Comparison of ENCODE assay signal across 10 cellular contexts in genomic region chr18:31100598-31101147, GRCh38. TPM values are rescaled to one million over a fixed set of nuclear protein-coding genes. Genes with fewer than 3 reads are reported as not detected.
A peak's percentile ranks its signal among the peaks of the same experiment; 100 is the strongest.
DNase-seq lines count a peak whose midpoint lies in the region; ATAC-seq, FAIRE-seq and TF ChIP-seq lines count a peak whose summit lies in the region.
"Had no signal": no experiment of that assay in that cellular context is flagged by ENCODE, and none has a peak within 500 bp of the region (broad histone marks: within the 10 kb centered on the region; RNA-seq: fewer than 3 reads in every experiment).

No MANE protein-coding gene starts in this region.

- DNase-seq in Daoy (ENCODE audit: low read depth) (peak; percentile 22), right atrium auricular region (ENCODE audit: low spot score) (no peak), pancreas (peak in 4 of 6 donors; percentile 31 to 48 (median 38)), putamen (ENCODE audit: low spot score) (no peak), NK-92 (lab: John Stamatoyannopoulos, UW; ENCODE audit: unreplicated experiment) (no peak), epidermal melanocyte (ENCODE audit: insufficient read length, low spot score) (no peak)
- DNase-seq: activated CD8-positive, alpha-beta memory T cell treated with anti-CD3 and anti-CD28 coated beads, Interleukin-2, amount 50 U/mL, for 48 hours; NCI-H524 treated with DMSO at 0.1 percent for 48 hours had no signal

- TF ChIP-seq CTCF in right atrium auricular region (IDR thresholded peaks at IDR 0.05), result no peak
- TF ChIP-seq CTCF in pancreas (IDR thresholded peaks at IDR 0.05), result no peak

- no peak for FAIRE-seq in pancreas (lab: Jason Lieb, UNC)

- H3K4me3 ChIP-seq in right atrium auricular region (peak overlapping the region; percentile 73 to 76), pancreas (peak overlapping the region; percentile 53 to 79 (median 64))

- H3K36me3 ChIP-seq in right atrium auricular region (no peaks in the 10 kb centered on the region), pancreas (no peaks in the 10 kb centered on the region)

- no peak overlapping the region for H3K27ac Mint-ChIP-seq in activated naive CD8-positive, alpha-beta T cell

- no peaks in the 10 kb centered on the region for H3K9me3 Mint-ChIP-seq in activated naive CD8-positive, alpha-beta T cell (ENCODE audit: low read depth)

- peaks cover 19% of the 10 kb centered on the region for H3K27me3 Mint-ChIP-seq in activated naive CD8-positive, alpha-beta T cell

- peaks cover 2% of the 10 kb centered on the region for H3K36me3 Mint-ChIP-seq in activated naive CD8-positive, alpha-beta T cell

- H3K27me3 ChIP-seq in right atrium auricular region (no peaks in the 10 kb centered on the region), pancreas (no peaks in the 10 kb centered on the region)

- H3K4me1 ChIP-seq in right atrium auricular region (peaks cover 0 to 6% of the 10 kb centered on the region in 2 donors), pancreas (peaks cover 0 to 18% (median 7%) of the 10 kb centered on the region in 3 donors)

- intact Hi-C loops in pancreas (cut with DNase I), result no loop called here

- H3K4me3 Mint-ChIP-seq in activated naive CD8-positive, alpha-beta T cell, result peak overlapping the region; percentile 63

- 4 to 5% methylated on average over 21 of the region's 21 CpGs for WGBS in pancreas, 2 donors

- H3K4me1 Mint-ChIP-seq in activated naive CD8-positive, alpha-beta T cell (ENCODE audit: low read depth), result peaks cover 1% of the 10 kb centered on the region

- peak overlapping the region; percentile 89 to 94 for H3K27ac ChIP-seq in right atrium auricular region
- H3K27ac ChIP-seq in pancreas, result peak overlapping the region; percentile 81 to 99 (median 97)

- H3K9me3 ChIP-seq in right atrium auricular region (no peaks in the 10 kb centered on the region), pancreas (no peaks in the 10 kb centered on the region)

- ATAC-seq in pancreas (peak; percentile 18 to 36 (median 34)), GM19467 (IDR thresholded peaks at IDR 0.05; ENCODE audit: unreplicated experiment) (no peak)

RNA-seq across cellular contexts. Expression of gene DSC2, which starts 1.5 kb away (rescaled TPM):
- 2.8 and 4.3 TPM in 2 replicates for total RNA-seq in Daoy (2014; rRNA removed; shearing (Covaris generic))
- total RNA-seq in right atrium auricular region, result 10 to 100 TPM; 19.3 to 19.5 TPM
- 10 to 100 TPM in 4 of 6 donors, 1 to 10 TPM in 2; 8.8 to 30.3 (median 11.9) TPM for total RNA-seq in pancreas
- 1 to 10 TPM; 2.7 to 5.9 TPM for polyA plus RNA-seq in pancreas

RNA-seq across cellular contexts. Expression of gene DSC3, which starts 58.1 kb away (rescaled TPM):
- total RNA-seq in Daoy (2014; rRNA removed; shearing (Covaris generic)), result not detected in 2 replicates
- total RNA-seq in right atrium auricular region (1 to 10 TPM; 3.1 to 5.1 TPM), pancreas (under 1 TPM in 5 of 6 donors, not detected in 1; 0.04 to 0.12 (median 0.09) TPM)
- under 1 TPM; 0.04 to 0.05 TPM for polyA plus RNA-seq in pancreas

Comparison
In these comparisons a context has a peak if more than half of its experiments do, and no peak if none do; other contexts are left out.
1. DNase-seq: peak in Daoy (single experiment) and pancreas (4 of 6); none in right atrium auricular region (single experiment), putamen (single experiment), NK-92 (single experiment) and epidermal melanocyte (single experiment).